Comparison of ENCODE assay signal across 8 cellular contexts in genomic region chr1:84141177-84142003, GRCh38. TPM values are rescaled to one million over a fixed set of nuclear protein-coding genes. Genes with fewer than 3 reads are reported as not detected.
DNase-seq lines count a peak whose midpoint lies in the region; FAIRE-seq and TF ChIP-seq lines count a peak whose summit lies in the region.

No MANE protein-coding gene starts in this region.

- no peaks in the 10 kb centered on the region for H3K79me2 ChIP-seq in H9 (ENCODE audit: insufficient read depth, low read length)

- H3K18ac ChIP-seq in H9 (ENCODE audit: insufficient read length, low read depth, low read length), result no peak overlapping the region

- no peak overlapping the region for H2BK12ac ChIP-seq in H9 (ENCODE audit: insufficient read length, low read depth, low read length)

- H4K20me1 ChIP-seq in H9 (ENCODE audit: control insufficient read depth, insufficient read depth, insufficient read length), result no peaks in the 10 kb centered on the region

- no peak overlapping the region for H3K14ac ChIP-seq in H9 (ENCODE audit: insufficient read depth, low read length)

- FAIRE-seq in TTC549 (lab: Jason Lieb, UNC) (peak; percentile 78), kidney (lab: Jason Lieb, UNC) (peak; percentile 97)

- peaks cover 7 to 13% (median 7%) of the 10 kb centered on the region in 3 experiments for H3K36me3 Mint-ChIP-seq in H9 (ENCODE audit: insufficient read depth in 1 of 3, low read depth in 3 of 3)

- H3K23ac ChIP-seq in H9 (ENCODE audit: insufficient read length, low read depth, low read length), result no peak overlapping the region

- H3K4me1 Mint-ChIP-seq in H9, result no peaks in the 10 kb centered on the region

- intact Hi-C loops in kidney (cut with DNase I), result loop anchor here (10.0 kb wide), 1 partner anchor 483 kb away; no protein-coding TSS in a partner anchor

- H3K4ac ChIP-seq in H9 (ENCODE audit: low read depth, low read length), result no peak overlapping the region

- no peak overlapping the region for H2AK5ac ChIP-seq in H9 (ENCODE audit: insufficient read length, low read length)

- H3K27ac Mint-ChIP-seq in H9, result no peak overlapping the region

- no peak overlapping the region for H3K4me3 Mint-ChIP-seq in H9

- no peak overlapping the region for H4K8ac ChIP-seq in H9 (replicated peaks; ENCODE audit: insufficient read length, low read depth, low read length)

- H3K9ac ChIP-seq in H9 (ENCODE audit: extremely low read depth, insufficient read length, low read length) (no peak overlapping the region), kidney (ENCODE audit: low read length in 2 of 2) (no peak overlapping the region)

- no peaks in the 10 kb centered on the region for H3K23me2 ChIP-seq in H9 (ENCODE audit: insufficient read length, low read depth, low read length, poor library complexity, severe bottlenecking)

- no peak overlapping the region for H3T11ph ChIP-seq in H9 (ENCODE audit: low read length)

- no peak overlapping the region for H3K4me2 ChIP-seq in H9 (ENCODE audit: insufficient read depth, insufficient read length, low read length)

- H3K36me3 ChIP-seq in kidney (ENCODE audit: control insufficient read depth in 1 of 2, insufficient read depth in 2 of 2, low read length in 2 of 2), result no peaks in the 10 kb centered on the region

- 100% methylated on average over 2 of the region's 9 CpGs for WGBS in H9 (ENCODE audit: extremely low coverage, insufficient read length, low lambda C conversion rate)

- H3K27ac ChIP-seq in H9 (ENCODE audit: insufficient read length, low read depth, low read length), result no peak overlapping the region
- H3K27ac ChIP-seq in kidney (ENCODE audit: low read depth in 2 of 2, low read length in 2 of 2), result no peak overlapping the region

- no peaks in the 10 kb centered on the region for H3K27me3 Mint-ChIP-seq in H9 (ENCODE audit: low read depth)

- no peak overlapping the region for H4K5ac ChIP-seq in H9 (ENCODE audit: insufficient read length, low read depth, low read length)

- no peak overlapping the region for H2BK5ac ChIP-seq in H9 (ENCODE audit: insufficient read length, low read length)

- H3K4me1 ChIP-seq in H9 (ENCODE audit: insufficient read depth, low read length), result no peaks in the 10 kb centered on the region
- H3K4me1 ChIP-seq in kidney (ENCODE audit: control insufficient read depth in 1 of 2, insufficient read depth in 1 of 2, low read depth in 1 of 2, low read length in 2 of 2), result no peaks in the 10 kb centered on the region

- H3K9me3 ChIP-seq in H9 (ENCODE audit: control insufficient read depth, low read depth, low read length) (no peaks in the 10 kb centered on the region), kidney (ENCODE audit: control insufficient read depth in 1 of 2, low read length in 2 of 2) (peaks cover 0 to 5% of the 10 kb centered on the region in 2 donors)

- DNase-seq in AG09309 (ENCODE audit: low read depth), result no peak
- no peak for DNase-seq in H9
- DNase-seq in kidney, result no peak
- DNase-seq in NCI-H2107 (lab: John Stamatoyannopoulos, UW), result no peak
- DNase-seq in stimulated activated CD4-positive, alpha-beta T cell treated with anti-CD3 and anti-CD28 coated beads, Interleukin-12 subunit alpha, Interleukin-12 subunit beta, amount 100 ng/mL, for 4 hours, result no peak
- DNase-seq in SKM-1 treated with dmso at 0.1 percent for 144 hours (lab: John Stamatoyannopoulos, UW; ENCODE audit: unreplicated experiment), result no peak
- DNase-seq in AG20443 (ENCODE audit: low spot score), result no peak

- H3K4me3 ChIP-seq in AG09309 (ENCODE audit: control insufficient read depth, low read depth, low read length) (no peak overlapping the region), kidney (ENCODE audit: low read length in 2 of 2) (peak overlapping the region; percentile 53 to 54)

- no peaks in the 10 kb centered on the region for H3K79me1 ChIP-seq in H9 (ENCODE audit: insufficient read depth, low read depth, low read length, poor library complexity, severe bottlenecking)

- TF ChIP-seq CTCF in AG09309 (IDR thresholded peaks at IDR 0.05; ENCODE audit: control insufficient read depth, insufficient read depth, low read depth, low read length, missing control alignments), result peak; percentile 37
- peak; percentile 50; the same call in 2 of the 3 replicates for TF ChIP-seq CTCF in H9 (conservative IDR thresholded peaks at IDR 0.05)
- TF ChIP-seq CTCF in kidney (IDR thresholded peaks at IDR 0.05; ENCODE audit: borderline replicate concordance, extremely low read depth, insufficient read depth), result peak; percentile 38

- no peak overlapping the region for H2BK15ac ChIP-seq in H9 (ENCODE audit: low read depth, low read length)

- no peak overlapping the region for H3K56ac ChIP-seq in H9 (ENCODE audit: insufficient read length, low read depth, low read length)

- H4K91ac ChIP-seq in H9 (ENCODE audit: insufficient read length, low read depth, low read length), result no peak overlapping the region

- H2AFZ ChIP-seq in H9 (ENCODE audit: low read length), result no peak overlapping the region

- H2BK20ac ChIP-seq in H9 (ENCODE audit: low read depth, low read length, poor library complexity, severe bottlenecking), result no peak overlapping the region

- H3K27me3 ChIP-seq in H9 (ENCODE audit: insufficient read depth, low read length), result no peaks in the 10 kb centered on the region

- H3K9me3 Mint-ChIP-seq in H9, result peaks cover 7 to 11% of the 10 kb centered on the region in 2 experiments; a peak in 4 of 5 replicates

- H2BK120ac ChIP-seq in H9 (ENCODE audit: low read depth, low read length, poor library complexity, severe bottlenecking), result no peak overlapping the region

RNA-seq across cellular contexts. Expression of gene PRKACB, which starts 2.7 kb away (rescaled TPM):
- total RNA-seq in H9 (2021), result 20.7 and 22.1 TPM in 2 replicates
- 52.5 TPM for total RNA-seq in kidney
- polyA plus RNA-seq in kidney (ENCODE audit: insufficient read depth, low read depth, low replicate concordance), result 22.4 TPM
